Comparison of ENCODE assay signal across 32 cellular contexts in genomic region chr5:2126512-2126911, GRCh38.
"Had no signal": no experiment of that assay in that cellular context is flagged by ENCODE, and none has a peak within 500 bp of the region (broad histone marks: within the 10 kb centered on the region; RNA-seq: fewer than 3 reads in every experiment).

No MANE protein-coding gene starts in this region.

- H3K36me3 ChIP-seq: adrenal gland, ascending aorta, cardiac muscle cell had no signal

- H3K27ac ChIP-seq: adrenal gland, ascending aorta, cardiac muscle cell, VCaP had no signal

- ATAC-seq: activated CD8-positive, alpha-beta T cell treated with anti-CD3 and anti-CD28 coated beads for 36 hours; activated naive CD4-positive, alpha-beta T cell treated with anti-CD3 and anti-CD28 coated beads, Interleukin-2, amount 50 U/mL, for 72 hours; activated T-cell treated with anti-CD3 and anti-CD28 coated beads, Interleukin-2, amount 50 U/mL, for 4 hours; activated T-cell treated with anti-CD3 and anti-CD28 coated beads, Interleukin-2, amount 50 U/mL, for 72 hours; activated T-helper 17 cell treated with anti-CD3 and anti-CD28 coated beads, Interleukin-2, amount 50 U/mL, for 72 hours had no signal

- H3K4me1 ChIP-seq: adrenal gland, ascending aorta had no signal

- H3K27me3 ChIP-seq: adrenal gland, ascending aorta, cardiac muscle cell had no signal

- DNase-seq: activated B cell treated with CpG ODN at 0.5 μM for 24 hours; activated CD4-positive, alpha-beta memory T cell treated with anti-CD3 and anti-CD28 coated beads for 36 hours; activated CD4-positive, alpha-beta T cell treated with anti-CD3 and anti-CD28 coated beads for 4 hours; activated CD4-positive, alpha-beta T cell treated with anti-CD3 and anti-CD28 coated beads, Interleukin-2, amount 10 ng/mL, durations not matched to agents 24 days and 14 days; activated CD4-positive, alpha-beta T cell treated with anti-CD3 and anti-CD28 coated beads, Interleukin-2, amount 50 U/mL, for 1 hour; activated CD4-positive, alpha-beta T cell treated with anti-CD3 and anti-CD28 coated beads, Interleukin-2, amount 50 U/mL, for 4 hours; activated CD4-positive, CD25-positive, alpha-beta regulatory T cell treated with anti-CD3 and anti-CD28 coated beads, Interleukin-2, amount 50 U/mL, for 72 hours; activated CD8-positive, alpha-beta memory T cell treated with anti-CD3 and anti-CD28 coated beads, Interleukin-2, amount 50 U/mL, for 4 hours; activated CD8-positive, alpha-beta T cell treated with anti-CD3 and anti-CD28 coated beads for 36 hours; activated effector memory CD4-positive, alpha-beta T cell treated with anti-CD3 and anti-CD28 coated beads, Interleukin-2, amount 50 U/mL, for 16 hours; activated gamma-delta T cell treated with Interleukin-2 at 50 U/mL for 16 hours; activated naive CD4-positive, alpha-beta T cell; activated naive CD4-positive, alpha-beta T cell treated with anti-CD3 and anti-CD28 coated beads for 36 hours; activated naive CD4-positive, alpha-beta T cell treated with anti-CD3 and anti-CD28 coated beads, Interleukin-2, amount 50 U/mL, for 16 hours; activated naive CD8-positive, alpha-beta T cell treated with anti-CD3 and anti-CD28 coated beads for 36 hours; activated T-cell treated with anti-CD3 and anti-CD28 coated beads for 4 hours; activated T-cell treated with anti-CD3 and anti-CD28 coated beads, Interleukin-2, amount 50 U/mL, for 1 hour; activated T-cell treated with anti-CD3 and anti-CD28 coated beads, Interleukin-2, amount 50 U/mL, for 4 hours; activated T-cell treated with anti-CD3 and anti-CD28 coated beads, Interleukin-2, amount 50 U/mL, for 72 hours; adrenal gland; amygdala; anterior cingulate cortex; cerebellar nuclear complex; SW 1271; T-helper 1 cell; T-helper 2 cell; T-helper 9 cell had no signal

- H3K4me3 ChIP-seq: adrenal gland, ascending aorta, cardiac muscle cell had no signal

- H3K9me3 ChIP-seq: adrenal gland, ascending aorta had no signal
